8 cellular contexts compared by ENCODE assay signal in genomic region chr7:6376820-6377219, GRCh38. TPM values are rescaled to one million over a fixed set of nuclear protein-coding genes. Genes with fewer than 3 reads are reported as not detected.
DNase-seq lines count a peak whose midpoint lies in the region; ATAC-seq and TF ChIP-seq lines count a peak whose summit lies in the region.

No MANE protein-coding gene starts in this region.

- ATAC-seq in CD4-positive, CD25-positive, alpha-beta regulatory T cell (ENCODE audit: low read depth in 2 of 2) = no peak
- no peak for ATAC-seq in IMR-90 (ENCODE audit: low read depth)
- ATAC-seq in natural killer cell treated with Interleukin-12 subunit alpha and Interleukin-12 subunit beta and Interleukin-15 and Interleukin-18, amount 100 ng/mL, for 72 hours = no peak

- intact Hi-C loops in IMR-90 (cut with micrococcal nuclease) = no loop called here

- no CpG with 5 or more reads among the region's 7 CpGs for WGBS in IMR-90 (ENCODE audit: extremely low coverage in 2 of 2, insufficient read length in 1 of 2), 2 experiments

- dilution Hi-C loops in IMR-90 (cut with HindIII; ENCODE audit: low sequenced_read_pairs, unreplicated experiment) = no loop called here

- peak overlapping the region; percentile 51 for H3K27ac ChIP-seq in CD4-positive, CD25-positive, alpha-beta regulatory T cell (ENCODE audit: insufficient read depth, low read length, poor library complexity, severe bottlenecking)
- no peak overlapping the region for H3K27ac ChIP-seq in IMR-90 (ENCODE audit: insufficient read depth, low read length)
- no peak overlapping the region for H3K27ac ChIP-seq in duodenal mucosa (ENCODE audit: low read depth, low read length)

- H3K27me3 Mint-ChIP-seq in CD4-positive, CD25-positive, alpha-beta regulatory T cell = peaks cover 7% of the 10 kb centered on the region
- no peaks in the 10 kb centered on the region for H3K27me3 Mint-ChIP-seq in natural killer cell treated with Interleukin-12 subunit alpha and Interleukin-12 subunit beta and Interleukin-15 and Interleukin-18, amount 100 ng/mL, for 72 hours

- H3K56ac ChIP-seq in IMR-90 (ENCODE audit: extremely low read depth, insufficient read depth, low read length) = no peak overlapping the region

- no peaks in the 10 kb centered on the region for H3K9me3 ChIP-seq in CD4-positive, CD25-positive, alpha-beta regulatory T cell (ENCODE audit: control insufficient read depth in 2 of 2, low read length in 2 of 2)
- H3K9me3 ChIP-seq in IMR-90 (ENCODE audit: control insufficient read depth, insufficient read depth, low read length) (no peaks in the 10 kb centered on the region), duodenal mucosa (ENCODE audit: control insufficient read depth in 1 of 2, low read length in 2 of 2) (no peaks in the 10 kb centered on the region), MG63 (no peaks in the 10 kb centered on the region)

- no peak overlapping the region for H2BK5ac ChIP-seq in IMR-90 (ENCODE audit: low read depth, low read length, poor library complexity, severe bottlenecking)

- H2AK9ac ChIP-seq in IMR-90 (replicated peaks; ENCODE audit: low read depth, low read length, poor library complexity) = peak overlapping the region; percentile 33

- no peak overlapping the region for H3K4ac ChIP-seq in IMR-90 (ENCODE audit: low read depth, low read length)

- no peak overlapping the region for H3K18ac ChIP-seq in IMR-90 (ENCODE audit: low read depth, low read length)

- H4K5ac ChIP-seq in IMR-90 (ENCODE audit: low read depth, low read length) = no peak overlapping the region

- CTCF ChIA-PET in IMR-90 (lab: Yijun Ruan, JAX) = no interaction called here

- no peaks in the 10 kb centered on the region for H3K9me3 Mint-ChIP-seq in CD4-positive, CD25-positive, alpha-beta regulatory T cell
- no peaks in the 10 kb centered on the region for H3K9me3 Mint-ChIP-seq in natural killer cell treated with Interleukin-12 subunit alpha and Interleukin-12 subunit beta and Interleukin-15 and Interleukin-18, amount 100 ng/mL, for 72 hours

- H3K4me1 Mint-ChIP-seq in CD4-positive, CD25-positive, alpha-beta regulatory T cell = peaks cover 20 to 61% (median 42%) of the 10 kb centered on the region in 4 donors
- H3K4me1 Mint-ChIP-seq in natural killer cell treated with Interleukin-12 subunit alpha and Interleukin-12 subunit beta and Interleukin-15 and Interleukin-18, amount 100 ng/mL, for 72 hours (ENCODE audit: low read depth in 2 of 2) = peaks cover 32 to 36% of the 10 kb centered on the region in 2 donors

- POLR2A ChIA-PET in IMR-90 (lab: Charles Lee; ENCODE audit: unreplicated experiment) = no interaction called here

- no peak for TF ChIP-seq RAD21 in IMR-90 (IDR thresholded peaks at IDR 0.05; ENCODE audit: low read length)

- peaks cover 3% of the 10 kb centered on the region for H3K36me3 Mint-ChIP-seq in CD4-positive, CD25-positive, alpha-beta regulatory T cell
- H3K36me3 Mint-ChIP-seq in natural killer cell treated with Interleukin-12 subunit alpha and Interleukin-12 subunit beta and Interleukin-15 and Interleukin-18, amount 100 ng/mL, for 72 hours = peaks cover 7% of the 10 kb centered on the region

- TF ChIP-seq CTCF in IMR-90 (conservative IDR thresholded peaks at IDR 0.05; ENCODE audit: low read depth, low read length) = no peak

- peak overlapping the region; percentile 60 for H3K4me3 ChIP-seq in CD4-positive, CD25-positive, alpha-beta regulatory T cell (ENCODE audit: low read depth, low read length)
- no peak overlapping the region for H3K4me3 ChIP-seq in IMR-90 (ENCODE audit: insufficient read depth, low read depth, low read length)
- peak overlapping the region; percentile 11 to 50 for H3K4me3 ChIP-seq in duodenal mucosa (ENCODE audit: low read depth in 1 of 2, low read length in 2 of 2)
- no peak overlapping the region for H3K4me3 ChIP-seq in MG63

- no peak overlapping the region for H2AFZ ChIP-seq in IMR-90 (replicated peaks; ENCODE audit: low read length, poor library complexity)

- no peak overlapping the region for H2BK20ac ChIP-seq in IMR-90 (ENCODE audit: low read depth, low read length)

- H3K36me3 ChIP-seq in CD4-positive, CD25-positive, alpha-beta regulatory T cell (ENCODE audit: control insufficient read depth, insufficient read depth, low read length) = peaks cover 7% of the 10 kb centered on the region
- H3K36me3 ChIP-seq in IMR-90 (ENCODE audit: control insufficient read depth, insufficient read depth, low read length) = peaks cover 12% of the 10 kb centered on the region
- peaks cover 0 to 10% of the 10 kb centered on the region in 2 donors for H3K36me3 ChIP-seq in duodenal mucosa (ENCODE audit: control insufficient read depth in 1 of 2, insufficient read depth in 2 of 2, low read length in 2 of 2)
- peaks cover 41% of the 10 kb centered on the region for H3K36me3 ChIP-seq in MG63

- no TSS peak for BruUV-seq in IMR-90 (replicated peaks; lab: Mats Ljungman, UMichigan)

- TF ChIP-seq POLR2A in IMR-90 (IDR thresholded peaks at IDR 0.05; ENCODE audit: low read depth, low read length) = no peak

- H2AK5ac ChIP-seq in IMR-90 (ENCODE audit: low read depth, low read length) = peak overlapping the region; percentile 45; the same call in 1 of the 2 replicates

- in situ Hi-C loops in IMR-90 (cut with MboI; ENCODE audit: low sequenced_read_pairs) = no loop called here

- no peak overlapping the region for H4K8ac ChIP-seq in IMR-90 (ENCODE audit: low read depth in 2 of 2, low read length in 2 of 2)

- 0 out of 2 replicates have a peak overlapping the region, but pooled peaks have one; percentile 36 for H3K14ac ChIP-seq in IMR-90 (replicated peaks; ENCODE audit: low read depth, low read length)

- peaks cover 42% of the 10 kb centered on the region for H3K4me1 ChIP-seq in CD4-positive, CD25-positive, alpha-beta regulatory T cell (ENCODE audit: control insufficient read depth, insufficient read depth, low read length, poor library complexity, severe bottlenecking)
- peaks cover 7% of the 10 kb centered on the region for H3K4me1 ChIP-seq in IMR-90 (ENCODE audit: control insufficient read depth, insufficient read depth, low read length)
- peaks cover 21 to 32% of the 10 kb centered on the region in 2 donors for H3K4me1 ChIP-seq in duodenal mucosa (ENCODE audit: control insufficient read depth in 1 of 2, insufficient read depth in 2 of 2, low read length in 2 of 2)

- no peak for DNase-seq in CD4-positive, CD25-positive, alpha-beta regulatory T cell
- DNase-seq in IMR-90 (no peak), DMS153 (lab: John Stamatoyannopoulos, UW) (no peak), NCI-H446 treated with DMSO at 0.1 percent for 48 hours (lab: John Stamatoyannopoulos, UW) (no peak), NCI-H524 (lab: John Stamatoyannopoulos, UW) (no peak), MG63 (no peak)
- no peak for DNase-seq in natural killer cell treated with Interleukin-12 subunit alpha and Interleukin-12 subunit beta and Interleukin-15 and Interleukin-18, amount 100 ng/mL, for 72 hours (ENCODE audit: low spot score)

- no peak overlapping the region for H4K91ac ChIP-seq in IMR-90 (ENCODE audit: insufficient read depth, low read depth, low read length)

- H3K9ac ChIP-seq in IMR-90 (ENCODE audit: low read depth, low read length) = no peak overlapping the region
- H3K9ac ChIP-seq in duodenal mucosa (ENCODE audit: low read depth in 1 of 2, low read length in 2 of 2) = peak overlapping the region in 1 of 2 donors; percentile 1

- H3K4me3 Mint-ChIP-seq in CD4-positive, CD25-positive, alpha-beta regulatory T cell = peak overlapping the region; percentile 16 to 88 (median 78)
- H3K4me3 Mint-ChIP-seq in natural killer cell treated with Interleukin-12 subunit alpha and Interleukin-12 subunit beta and Interleukin-15 and Interleukin-18, amount 100 ng/mL, for 72 hours = peak overlapping the region; percentile 49

- H3K27me3 ChIP-seq in CD4-positive, CD25-positive, alpha-beta regulatory T cell (ENCODE audit: control insufficient read depth, insufficient read depth, low read length) = no peaks in the 10 kb centered on the region
- H3K27me3 ChIP-seq in IMR-90 (ENCODE audit: control insufficient read depth, insufficient read depth, low read length) (no peaks in the 10 kb centered on the region), duodenal mucosa (ENCODE audit: control insufficient read depth in 1 of 2, insufficient read depth in 2 of 2, low read length in 2 of 2) (no peaks in the 10 kb centered on the region), MG63 (no peaks in the 10 kb centered on the region)

- peak overlapping the region; percentile 14 for H3K4me2 ChIP-seq in IMR-90 (ENCODE audit: low read depth, low read length)

- peak overlapping the region; percentile 60 to 66 (median 64) for H3K27ac Mint-ChIP-seq in CD4-positive, CD25-positive, alpha-beta regulatory T cell
- no peak overlapping the region for H3K27ac Mint-ChIP-seq in natural killer cell treated with Interleukin-12 subunit alpha and Interleukin-12 subunit beta and Interleukin-15 and Interleukin-18, amount 100 ng/mL, for 72 hours

- H4K20me1 ChIP-seq in IMR-90 (ENCODE audit: insufficient read depth, low read length) = peaks cover 70% of the 10 kb centered on the region

- H2BK120ac ChIP-seq in IMR-90 (ENCODE audit: low read depth, low read length) = no peak overlapping the region

- peaks cover 0 to 16% of the 10 kb centered on the region in 2 experiments; a peak in 1 of 4 replicates for H3K79me1 ChIP-seq in IMR-90 (ENCODE audit: low read depth in 1 of 2, low read length in 2 of 2)

- peak overlapping the region; percentile 91 for H3K23ac ChIP-seq in IMR-90 (ENCODE audit: low read depth, low read length)

- no peak overlapping the region for H2BK15ac ChIP-seq in IMR-90 (ENCODE audit: low read depth, low read length)

- H3K9me1 ChIP-seq in IMR-90 (ENCODE audit: insufficient read depth, low read length) = peaks cover 14% of the 10 kb centered on the region

RNA-seq across cellular contexts. Expression of gene RAC1, which starts 2.5 kb away (rescaled TPM):
- 72.8 TPM for total RNA-seq in CD4-positive, CD25-positive, alpha-beta regulatory T cell
- polyA plus RNA-seq in CD4-positive, CD25-positive, alpha-beta regulatory T cell = 100 to 1,000 TPM; 244 to 419 (median 310) TPM
- total RNA-seq in IMR-90 (2012; rRNA removed) = 127 and 128 TPM in 2 replicates
- 360 and 364 TPM in 2 replicates for polyA plus RNA-seq in IMR-90 (2012; rRNA removed)
- polyA plus RNA-seq in IMR-90 (2012; cell fraction: cytosol; rRNA removed) = 119 and 122 TPM in 2 replicates
- 54.9 and 241 TPM in 2 replicates for polyA plus RNA-seq in IMR-90 (2012; cell fraction: nucleus; rRNA removed; ENCODE audit: low replicate concordance)
- 100 to 1,000 TPM; 160 to 192 TPM for total RNA-seq in natural killer cell treated with Interleukin-12 subunit alpha and Interleukin-12 subunit beta and Interleukin-15 and Interleukin-18, amount 100 ng/mL, for 72 hours
- 20.8 and 31.9 TPM in 2 replicates for total RNA-seq in MG63 (2014; rRNA removed; shearing (Covaris generic); ENCODE audit: low replicate concordance)

RNA-seq across cellular contexts. Expression of gene FAM220A, which starts 28.1 kb away (rescaled TPM):
- 6.8 TPM for total RNA-seq in CD4-positive, CD25-positive, alpha-beta regulatory T cell
- 1 to 10 TPM; 5.6 to 7.4 (median 5.9) TPM for polyA plus RNA-seq in CD4-positive, CD25-positive, alpha-beta regulatory T cell
- 13.1 and 13.9 TPM in 2 replicates for total RNA-seq in IMR-90 (2012; rRNA removed)
- polyA plus RNA-seq in IMR-90 (2012; rRNA removed) = 11.4 and 11.5 TPM in 2 replicates
- 10.0 and 13.7 TPM in 2 replicates for polyA plus RNA-seq in IMR-90 (2012; cell fraction: cytosol; rRNA removed)
- 3.8 and 5.4 TPM in 2 replicates for polyA plus RNA-seq in IMR-90 (2012; cell fraction: nucleus; rRNA removed; ENCODE audit: low replicate concordance)
- 10 to 100 TPM in 1 of 2 donors, 1 to 10 TPM in 1; 9.2 to 12.7 TPM for total RNA-seq in natural killer cell treated with Interleukin-12 subunit alpha and Interleukin-12 subunit beta and Interleukin-15 and Interleukin-18, amount 100 ng/mL, for 72 hours
- 19.8 and 44.1 TPM in 2 replicates for total RNA-seq in MG63 (2014; rRNA removed; shearing (Covaris generic); ENCODE audit: low replicate concordance)

Comparison
In these comparisons a context has a peak if more than half of its experiments do, and no peak if none do; other contexts are left out.
1. H3K4me3 ChIP-seq: peak in CD4-positive, CD25-positive, alpha-beta regulatory T cell (single experiment) and duodenal mucosa (2 of 2); none in IMR-90 (single experiment) and MG63 (single experiment).
2. H3K27ac Mint-ChIP-seq: peak in CD4-positive, CD25-positive, alpha-beta regulatory T cell (3 of 3); none in natural killer cell treated with Interleukin-12 subunit alpha and Interleukin-12 subunit beta and Interleukin-15 and Interleukin-18, amount 100 ng/mL, for 72 hours (0 of 2).